ENCODE assay signal across 35 cellular contexts in genomic region chr7:142819530-142819929, GRCh38. TPM values are rescaled to one million over a fixed set of nuclear protein-coding genes. Genes with fewer than 3 reads are reported as not detected.
"Had no signal": no experiment of that assay in that cellular context is flagged by ENCODE, and none has a peak within 500 bp of the region (broad histone marks: within the 10 kb centered on the region; RNA-seq: fewer than 3 reads in every experiment).

No MANE protein-coding gene starts in this region.

- FAIRE-seq: endometrium, endothelial cell of umbilical vein had no signal

- H3K9me3 ChIP-seq: ascending aorta, colonic mucosa, esophagus squamous epithelium had no signal

- H3K4me3 ChIP-seq: ascending aorta, breast epithelium, cardiac muscle cell, colonic mucosa, esophagus squamous epithelium, gastroesophageal sphincter had no signal

- H3K9me3 Mint-ChIP-seq: activated CD4-positive, alpha-beta memory T cell treated with anti-CD3 and anti-CD28 coated beads, Interleukin-2, amount 10 ng/mL, durations not matched to agents 7 days and 5 days; activated naive CD4-positive, alpha-beta T cell treated with anti-CD3 and anti-CD28 coated beads, Interleukin-2, amount 10 ng/mL, durations not matched to agents 7 days and 5 days; activated T-helper 17 cell treated with anti-CD3 and anti-CD28 coated beads, Interleukin-2, amount 50 U/mL, for 72 hours; T-helper 1 cell treated with Interleukin-12 subunit alpha and Interleukin-12 subunit beta and Interleukin-4 antibody, amounts not matched to agents 30 μg/mL and 1 μg/mL, for 36 hours; T-helper 2 cell treated with Interferon-gamma antibody and Interleukin-4, amounts not matched to agents 5 μg/mL and 100 μg/mL, for 36 hours had no signal

- H3K27me3 ChIP-seq: ascending aorta, cardiac muscle cell, colonic mucosa had no signal

- H3K27ac ChIP-seq: ascending aorta, breast epithelium, cardiac muscle cell, colonic mucosa, epithelial cell of prostate, esophagus squamous epithelium, gastroesophageal sphincter, WERI-Rb-1 had no signal

- H3K27ac Mint-ChIP-seq: activated B cell treated with CpG ODN at 0.5 μM for 24 hours; activated CD4-positive, alpha-beta memory T cell treated with anti-CD3 and anti-CD28 coated beads, Interleukin-2, amount 10 ng/mL, durations not matched to agents 7 days and 5 days; activated CD4-positive, alpha-beta T cell treated with anti-CD3 and anti-CD28 coated beads, Interleukin-2, amount 10 ng/mL, durations not matched to agents 7 days and 5 days; activated naive CD4-positive, alpha-beta T cell treated with anti-CD3 and anti-CD28 coated beads, Interleukin-2, amount 10 ng/mL, durations not matched to agents 7 days and 5 days; activated naive CD4-positive, alpha-beta T cell treated with anti-CD3 and anti-CD28 coated beads, Interleukin-2, amount 50 U/mL, for 72 hours; activated naive CD8-positive, alpha-beta T cell treated with anti-CD3 and anti-CD28 coated beads, Interleukin-2, amount 10 ng/mL, durations not matched to agents 7 days and 5 days; activated T-helper 17 cell treated with anti-CD3 and anti-CD28 coated beads, Interleukin-2, amount 50 U/mL, for 72 hours; brain; T-cell; T-helper 1 cell treated with Interleukin-12 subunit alpha and Interleukin-12 subunit beta and Interleukin-4 antibody, amounts not matched to agents 30 μg/mL and 1 μg/mL, for 36 hours; T-helper 2 cell treated with Interferon-gamma antibody and Interleukin-4, amounts not matched to agents 5 μg/mL and 100 μg/mL, for 36 hours had no signal

- ATAC-seq: activated CD4-positive, CD25-positive, alpha-beta regulatory T cell treated with anti-CD3 and anti-CD28 coated beads, Interleukin-2, amount 50 U/mL, for 24 hours; activated naive CD4-positive, alpha-beta T cell treated with anti-CD3 and anti-CD28 coated beads, Interleukin-2, amount 50 U/mL, for 72 hours; activated T-cell treated with anti-CD3 and anti-CD28 coated beads, Interleukin-2, amount 50 U/mL, for 4 hours; activated T-helper 17 cell treated with anti-CD3 and anti-CD28 coated beads, Interleukin-2, amount 50 U/mL, for 72 hours; gastroesophageal sphincter; T-cell had no signal

- H3K4me1 ChIP-seq: ascending aorta, breast epithelium, colonic mucosa, esophagus squamous epithelium, gastroesophageal sphincter had no signal

- H3K27me3 Mint-ChIP-seq: activated B cell treated with CpG ODN at 0.5 μM for 24 hours had no signal

- DNase-seq: activated B cell treated with CpG ODN at 0.5 μM for 24 hours; activated CD4-positive, alpha-beta memory T cell treated with anti-CD3 and anti-CD28 coated beads, Interleukin-2, amount 10 ng/mL, durations not matched to agents 7 days and 5 days; activated CD4-positive, alpha-beta T cell treated with anti-CD3 and anti-CD28 coated beads, Interleukin-2, amount 10 ng/mL, durations not matched to agents 7 days and 5 days; activated CD4-positive, alpha-beta T cell treated with anti-CD3 and anti-CD28 coated beads, Interleukin-2, amount 50 U/mL, for 4 hours; activated effector memory CD4-positive, alpha-beta T cell treated with Interleukin-2 at 50 U/mL for 16 hours; activated gamma-delta T cell treated with Interleukin-2 at 50 U/mL for 16 hours; activated naive CD4-positive, alpha-beta T cell treated with anti-CD3 and anti-CD28 coated beads, Interleukin-2, amount 10 ng/mL, durations not matched to agents 7 days and 5 days; activated naive CD8-positive, alpha-beta T cell treated with anti-CD3 and anti-CD28 coated beads, Interleukin-2, amount 10 ng/mL, durations not matched to agents 7 days and 5 days; activated T-cell treated with anti-CD3 and anti-CD28 coated beads, Interleukin-2, amount 50 U/mL, for 4 hours; central memory CD4-positive, alpha-beta T cell; cerebellar nuclear complex; colonic mucosa; effector CD8-positive, alpha-beta T cell; esophagus squamous epithelium; foreskin melanocyte; SW 1271; T-cell; T1000; WERI-Rb-1 had no signal

- H3K36me3 Mint-ChIP-seq: activated naive CD4-positive, alpha-beta T cell treated with anti-CD3 and anti-CD28 coated beads, Interleukin-2, amount 50 U/mL, for 72 hours; brain had no signal

- H3K36me3 ChIP-seq: ascending aorta, breast epithelium, cardiac muscle cell, colonic mucosa, esophagus squamous epithelium, gastroesophageal sphincter, WERI-Rb-1 had no signal

- H3K4me3 Mint-ChIP-seq: activated B cell treated with CpG ODN at 0.5 μM for 24 hours; activated CD4-positive, alpha-beta memory T cell treated with anti-CD3 and anti-CD28 coated beads, Interleukin-2, amount 10 ng/mL, durations not matched to agents 7 days and 5 days; activated CD4-positive, alpha-beta T cell treated with anti-CD3 and anti-CD28 coated beads, Interleukin-2, amount 10 ng/mL, durations not matched to agents 7 days and 5 days; activated naive CD4-positive, alpha-beta T cell treated with anti-CD3 and anti-CD28 coated beads, Interleukin-2, amount 10 ng/mL, durations not matched to agents 7 days and 5 days; activated naive CD8-positive, alpha-beta T cell treated with anti-CD3 and anti-CD28 coated beads, Interleukin-2, amount 10 ng/mL, durations not matched to agents 7 days and 5 days; activated T-cell treated with anti-CD3 and anti-CD28 coated beads, Interleukin-2, amount 50 U/mL, for 4 hours; activated T-helper 17 cell treated with anti-CD3 and anti-CD28 coated beads, Interleukin-2, amount 50 U/mL, for 72 hours; brain; T-cell; T-helper 1 cell treated with Interleukin-12 subunit alpha and Interleukin-12 subunit beta and Interleukin-4 antibody, amounts not matched to agents 30 μg/mL and 1 μg/mL, for 36 hours; T-helper 2 cell treated with Interferon-gamma antibody and Interleukin-4, amounts not matched to agents 5 μg/mL and 100 μg/mL, for 36 hours had no signal

RNA-seq across cellular contexts. Expression of gene PRSS2, which starts 48.8 kb away (rescaled TPM):
- total RNA-seq: activated B cell treated with CpG ODN at 0.5 μM for 24 hours; activated CD4-positive, alpha-beta memory T cell treated with anti-CD3 and anti-CD28 coated beads, Interleukin-2, amount 10 ng/mL, durations not matched to agents 7 days and 5 days; activated CD4-positive, alpha-beta T cell treated with anti-CD3 and anti-CD28 coated beads, Interleukin-2, amount 10 ng/mL, durations not matched to agents 7 days and 5 days; activated naive CD8-positive, alpha-beta T cell treated with anti-CD3 and anti-CD28 coated beads, Interleukin-2, amount 10 ng/mL, durations not matched to agents 7 days and 5 days; activated T-helper 17 cell treated with anti-CD3 and anti-CD28 coated beads, Interleukin-2, amount 50 U/mL, for 72 hours; ascending aorta; breast epithelium; cardiac muscle cell; dermis microvascular lymphatic vessel endothelial cell; endothelial cell of umbilical vein; esophagus squamous epithelium; fibroblast of lung; fibroblast of villous mesenchyme; gastroesophageal sphincter had no signal
- polyA plus RNA-seq: cardiac muscle cell, fibroblast of lung had no signal
